In the genomic region with DNA sequence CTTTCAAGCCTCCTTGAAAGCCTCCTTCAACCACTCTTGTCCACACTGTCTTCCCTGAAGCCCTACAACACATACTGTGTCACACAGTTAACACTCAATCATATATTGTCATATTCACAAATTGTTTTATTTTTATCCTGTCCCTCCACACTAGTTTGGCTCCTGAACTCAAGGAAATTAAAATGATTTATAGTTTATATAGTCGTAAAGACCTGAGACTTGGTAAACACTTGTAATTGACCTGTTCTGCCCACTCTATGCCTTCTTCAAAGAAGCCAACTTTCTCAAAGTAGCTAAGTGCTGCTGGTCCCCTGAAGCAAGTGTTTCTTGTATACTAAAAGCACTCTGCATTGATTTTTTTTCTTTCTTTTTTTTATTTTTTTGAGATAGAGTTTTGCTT, we compare ENCODE assay signal across 15 cellular contexts. TPM values are rescaled to one million over a fixed set of nuclear protein-coding genes. Genes with fewer than 3 reads are reported as not detected.
DNase-seq lines count a peak whose midpoint lies in the region; ATAC-seq and TF ChIP-seq lines count a peak whose summit lies in the region.
"Had no signal": no experiment of that assay in that cellular context is flagged by ENCODE, and none has a peak within 500 bp of the region (broad histone marks: within the 10 kb centered on the region; RNA-seq: fewer than 3 reads in every experiment).

No MANE protein-coding gene starts in this region.

- H2AK5ac ChIP-seq in IMR-90 (ENCODE audit: low read depth, low read length): no peak overlapping the region

- TF ChIP-seq CTCF in CD4-positive, alpha-beta T cell (IDR thresholded peaks at IDR 0.05): no peak
- no peak for TF ChIP-seq CTCF in IMR-90 (conservative IDR thresholded peaks at IDR 0.05; ENCODE audit: low read depth, low read length)
- TF ChIP-seq CTCF in endothelial cell (IDR thresholded peaks at IDR 0.05; ENCODE audit: unreplicated experiment): no peak
- no peak for TF ChIP-seq CTCF in progenitor cell of endocrine pancreas (IDR thresholded peaks at IDR 0.05; ENCODE audit: unreplicated experiment)

- H3K9ac ChIP-seq in IMR-90 (ENCODE audit: low read depth, low read length): no peak overlapping the region
- H3K9ac ChIP-seq: BLaER1 had no signal

- POLR2A ChIA-PET in CD4-positive, alpha-beta T cell (lab: Charles Lee): interaction anchor here (1.6 to 2.3 kb wide), 2 partner anchors 33 to 161 kb away, joined by 5 to 6 read pairs; no protein-coding TSS in a partner anchor
- POLR2A ChIA-PET in IMR-90 (lab: Charles Lee; ENCODE audit: unreplicated experiment): no interaction called here

- H4K5ac ChIP-seq in IMR-90 (ENCODE audit: low read depth, low read length): no peak overlapping the region

- BruUV-seq in IMR-90 (replicated peaks; lab: Mats Ljungman, UMichigan): no TSS peak

- H4K8ac ChIP-seq in IMR-90 (ENCODE audit: low read depth in 2 of 2, low read length in 2 of 2): no peak overlapping the region

- ATAC-seq in CD4-positive, alpha-beta T cell (ENCODE audit: poor library complexity): no peak
- no peak for ATAC-seq in IMR-90 (ENCODE audit: low read depth)
- ATAC-seq: activated naive CD8-positive, alpha-beta T cell treated with anti-CD3 and anti-CD28 coated beads, Interleukin-2, amount 50 U/mL, for 24 hours; esophagus mucosa had no signal

- peak overlapping the region; percentile 40; the same call in 1 of the 2 replicates for H3K23ac ChIP-seq in IMR-90 (ENCODE audit: low read depth, low read length)

- H3K36me3 Mint-ChIP-seq in CD4-positive, alpha-beta T cell (ENCODE audit: low read depth): peaks cover 50% of the 10 kb centered on the region
- H3K36me3 Mint-ChIP-seq in endothelial cell (ENCODE audit: low read depth, unreplicated experiment): peaks cover 4% of the 10 kb centered on the region
- H3K36me3 Mint-ChIP-seq in progenitor cell of endocrine pancreas (ENCODE audit: insufficient read depth): peaks cover 20% of the 10 kb centered on the region

- H3K4me3 Mint-ChIP-seq in CD4-positive, alpha-beta T cell: no peak overlapping the region
- H3K4me3 Mint-ChIP-seq in endothelial cell (ENCODE audit: unreplicated experiment) (no peak overlapping the region), progenitor cell of endocrine pancreas (ENCODE audit: low read depth) (no peak overlapping the region)
- H3K4me3 Mint-ChIP-seq: activated naive CD8-positive, alpha-beta T cell treated with anti-CD3 and anti-CD28 coated beads, Interleukin-2, amount 50 U/mL, for 24 hours had no signal

- peaks cover 14% of the 10 kb centered on the region for H4K20me1 ChIP-seq in IMR-90 (ENCODE audit: insufficient read depth, low read length)

- no peak for DNase-seq in CD4-positive, alpha-beta T cell
- DNase-seq in IMR-90: no peak
- DNase-seq in endothelial cell (ENCODE audit: low spot score): no peak
- DNase-seq in progenitor cell of endocrine pancreas (ENCODE audit: low spot score, unreplicated experiment): no peak
- DNase-seq in glomerular visceral epithelial cell (ENCODE audit: extremely low spot score): no peak
- DNase-seq in OCI-M1 (lab: John Stamatoyannopoulos, UW): no peak
- DNase-seq in stimulated activated CD4-positive, alpha-beta T cell treated with anti-CD3 and anti-CD28 coated beads, Interleukin-1b, Interleukin-23, amount 100 ng/mL, for 48 hours: no peak
- DNase-seq in pons (ENCODE audit: low spot score): no peak
- DNase-seq: activated naive CD8-positive, alpha-beta T cell treated with anti-CD3 and anti-CD28 coated beads, Interleukin-2, amount 50 U/mL, for 24 hours; KG1; NCI-H1436; NCI-H510A; stimulated activated CD4-positive, alpha-beta T cell treated with anti-CD3 and anti-CD28 coated beads, Interleukin-12 subunit alpha, Interleukin-12 subunit beta, amount 100 ng/mL, for 4 hours had no signal

- no peak overlapping the region for H3K4me2 ChIP-seq in IMR-90 (ENCODE audit: low read depth, low read length)
- H3K4me2 ChIP-seq: BLaER1 had no signal

- H3K79me1 ChIP-seq in IMR-90 (ENCODE audit: low read depth in 1 of 2, low read length in 2 of 2): peaks cover 15 to 55% of the 10 kb centered on the region in 2 experiments; a peak in 3 of 4 replicates

- no peak overlapping the region for H2BK15ac ChIP-seq in IMR-90 (ENCODE audit: low read depth, low read length)

- H2BK5ac ChIP-seq in IMR-90 (ENCODE audit: low read depth, low read length, poor library complexity, severe bottlenecking): no peak overlapping the region

- no peaks in the 10 kb centered on the region for H3K9me3 Mint-ChIP-seq in CD4-positive, alpha-beta T cell
- H3K9me3 Mint-ChIP-seq in endothelial cell (ENCODE audit: unreplicated experiment) (no peaks in the 10 kb centered on the region), progenitor cell of endocrine pancreas (ENCODE audit: low read depth) (no peaks in the 10 kb centered on the region)
- H3K9me3 Mint-ChIP-seq: activated naive CD8-positive, alpha-beta T cell treated with anti-CD3 and anti-CD28 coated beads, Interleukin-2, amount 50 U/mL, for 24 hours had no signal

- H3K4me1 ChIP-seq in IMR-90 (ENCODE audit: control insufficient read depth, insufficient read depth, low read length): peaks cover 3% of the 10 kb centered on the region; the same call in 1 of the 2 replicates

- peaks cover 4% of the 10 kb centered on the region; the same call in 1 of the 2 replicates for H3K36me3 ChIP-seq in IMR-90 (ENCODE audit: control insufficient read depth, insufficient read depth, low read length)

- dilution Hi-C loops in IMR-90 (cut with HindIII; ENCODE audit: low sequenced_read_pairs, unreplicated experiment): loop anchor here (25.0 kb wide), 1 partner anchor 170 kb away; no protein-coding TSS in a partner anchor

- no peak overlapping the region for H2AK9ac ChIP-seq in IMR-90 (replicated peaks; ENCODE audit: low read depth, low read length, poor library complexity)

- no peak for TF ChIP-seq POLR2A in IMR-90 (IDR thresholded peaks at IDR 0.05; ENCODE audit: low read depth, low read length)

- H2BK20ac ChIP-seq in IMR-90 (ENCODE audit: low read depth, low read length): no peak overlapping the region

- H3K27me3 ChIP-seq in CD4-positive, alpha-beta T cell (ENCODE audit: control insufficient read depth, insufficient read depth, low read length): no peaks in the 10 kb centered on the region
- no peaks in the 10 kb centered on the region for H3K27me3 ChIP-seq in IMR-90 (ENCODE audit: control insufficient read depth, insufficient read depth, low read length)
- H3K27me3 ChIP-seq: BLaER1 had no signal

- no peak for TF ChIP-seq RAD21 in IMR-90 (IDR thresholded peaks at IDR 0.05; ENCODE audit: low read length)

- intact Hi-C loops in CD4-positive, alpha-beta T cell (cut with DNase I, micrococcal nuclease): loop anchor here in 1 of 2 experiments (1.0 to 5.0 kb wide), 4 partner anchors 10 to 154 kb away; partner anchors contain the start of gene TMED10
- intact Hi-C loops in IMR-90 (cut with micrococcal nuclease): loop anchor here (5.0 kb wide), 1 partner anchor 420 kb away; no protein-coding TSS in a partner anchor

- H2AFZ ChIP-seq in IMR-90 (replicated peaks; ENCODE audit: low read length, poor library complexity): no peak overlapping the region

- no peak overlapping the region for H3K18ac ChIP-seq in IMR-90 (ENCODE audit: low read depth, low read length)

- no peaks in the 10 kb centered on the region for H3K9me1 ChIP-seq in IMR-90 (ENCODE audit: insufficient read depth, low read length)

- no CpG with 5 or more reads among the region's 1 CpG for WGBS in IMR-90 (ENCODE audit: extremely low coverage in 2 of 2, insufficient read length in 1 of 2), 2 experiments

- H3K27me3 Mint-ChIP-seq in CD4-positive, alpha-beta T cell: no peaks in the 10 kb centered on the region
- H3K27me3 Mint-ChIP-seq in endothelial cell (ENCODE audit: unreplicated experiment) (peaks cover 4% of the 10 kb centered on the region), progenitor cell of endocrine pancreas (no peaks in the 10 kb centered on the region)
- H3K27me3 Mint-ChIP-seq: activated naive CD8-positive, alpha-beta T cell treated with anti-CD3 and anti-CD28 coated beads, Interleukin-2, amount 50 U/mL, for 24 hours had no signal

- CTCF ChIA-PET in CD4-positive, alpha-beta T cell (lab: Charles Lee): interaction anchor here (1.1 to 2.3 kb wide), 9 partner anchors 13 to 161 kb away, joined by 3 to 9 read pairs (median 4); no protein-coding TSS in a partner anchor
- CTCF ChIA-PET in IMR-90 (lab: Yijun Ruan, JAX): interaction anchor here (1.5 to 2.6 kb wide), 2 partner anchors 150 to 153 kb away, joined by 6 to 9 read pairs; no protein-coding TSS in a partner anchor

- H3K4ac ChIP-seq in IMR-90 (ENCODE audit: low read depth, low read length): no peak overlapping the region

- H3K14ac ChIP-seq in IMR-90 (replicated peaks; ENCODE audit: low read depth, low read length): no peak overlapping the region

- no peak overlapping the region for H2BK120ac ChIP-seq in IMR-90 (ENCODE audit: low read depth, low read length)

- peaks cover 77% of the 10 kb centered on the region for H3K4me1 Mint-ChIP-seq in CD4-positive, alpha-beta T cell (ENCODE audit: low read depth)
- H3K4me1 Mint-ChIP-seq in endothelial cell (ENCODE audit: unreplicated experiment) (peaks cover 26% of the 10 kb centered on the region), progenitor cell of endocrine pancreas (ENCODE audit: low read depth) (peaks cover 10% of the 10 kb centered on the region)

- H3K4me3 ChIP-seq in IMR-90 (ENCODE audit: insufficient read depth, low read depth, low read length): no peak overlapping the region
- H3K4me3 ChIP-seq: BLaER1 had no signal

- no peaks in the 10 kb centered on the region for H3K9me3 ChIP-seq in CD4-positive, alpha-beta T cell (ENCODE audit: control insufficient read depth, low read length)
- no peaks in the 10 kb centered on the region for H3K9me3 ChIP-seq in IMR-90 (ENCODE audit: control insufficient read depth, insufficient read depth, low read length)
- H3K9me3 ChIP-seq: BLaER1 had no signal

- no peak overlapping the region for H3K27ac ChIP-seq in CD4-positive, alpha-beta T cell (ENCODE audit: low read depth, low read length)
- H3K27ac ChIP-seq in IMR-90 (ENCODE audit: insufficient read depth, low read length): no peak overlapping the region
- H3K27ac ChIP-seq: BLaER1 had no signal

- peak overlapping the region; percentile 63 for H3K27ac Mint-ChIP-seq in CD4-positive, alpha-beta T cell
- peak overlapping the region; percentile 38 for H3K27ac Mint-ChIP-seq in endothelial cell (ENCODE audit: unreplicated experiment)
- H3K27ac Mint-ChIP-seq in progenitor cell of endocrine pancreas: peak overlapping the region; percentile 43
- H3K27ac Mint-ChIP-seq: activated naive CD8-positive, alpha-beta T cell treated with anti-CD3 and anti-CD28 coated beads, Interleukin-2, amount 50 U/mL, for 24 hours had no signal

- no peak overlapping the region for H3K56ac ChIP-seq in IMR-90 (ENCODE audit: extremely low read depth, insufficient read depth, low read length)

- no peak overlapping the region for H4K91ac ChIP-seq in IMR-90 (ENCODE audit: insufficient read depth, low read depth, low read length)

- in situ Hi-C loops in IMR-90 (cut with MboI; ENCODE audit: low sequenced_read_pairs): no loop called here

RNA-seq across cellular contexts. Expression of gene NEK9, which starts 15.6 kb away (rescaled TPM):
- 10 to 100 TPM; 53.5 to 54.1 TPM for total RNA-seq in CD4-positive, alpha-beta T cell
- total RNA-seq in IMR-90 (2012; rRNA removed) (22.9 and 31.4 TPM in 2 replicates), endothelial cell (ENCODE audit: unreplicated experiment) (74.3 TPM), progenitor cell of endocrine pancreas (97.1 and 100 TPM in 2 replicates)
- 18.8 and 23.2 TPM in 2 replicates for polyA plus RNA-seq in IMR-90 (2012; rRNA removed)
- 13.8 and 26.9 TPM in 2 replicates for polyA plus RNA-seq in IMR-90 (2012; cell fraction: cytosol; rRNA removed)
- 42.3 and 45.3 TPM in 2 replicates for polyA plus RNA-seq in IMR-90 (2012; cell fraction: nucleus; rRNA removed; ENCODE audit: low replicate concordance)

RNA-seq across cellular contexts. Expression of gene TMED10, which starts 33.9 kb away (rescaled TPM):
- total RNA-seq in CD4-positive, alpha-beta T cell: 100 to 1,000 TPM; 153 to 156 TPM
- total RNA-seq in IMR-90 (2012; rRNA removed): 327 and 441 TPM in 2 replicates
- 244 and 254 TPM in 2 replicates for polyA plus RNA-seq in IMR-90 (2012; rRNA removed)
- polyA plus RNA-seq in IMR-90 (2012; cell fraction: cytosol; rRNA removed): 142 and 290 TPM in 2 replicates
- polyA plus RNA-seq in IMR-90 (2012; cell fraction: nucleus; rRNA removed; ENCODE audit: low replicate concordance): 69.6 and 90.7 TPM in 2 replicates
- total RNA-seq in endothelial cell (ENCODE audit: unreplicated experiment): 312 TPM
- 282 and 288 TPM in 2 replicates for total RNA-seq in progenitor cell of endocrine pancreas
